ENCODE assay signal across 9 cellular contexts in the genomic region with DNA sequence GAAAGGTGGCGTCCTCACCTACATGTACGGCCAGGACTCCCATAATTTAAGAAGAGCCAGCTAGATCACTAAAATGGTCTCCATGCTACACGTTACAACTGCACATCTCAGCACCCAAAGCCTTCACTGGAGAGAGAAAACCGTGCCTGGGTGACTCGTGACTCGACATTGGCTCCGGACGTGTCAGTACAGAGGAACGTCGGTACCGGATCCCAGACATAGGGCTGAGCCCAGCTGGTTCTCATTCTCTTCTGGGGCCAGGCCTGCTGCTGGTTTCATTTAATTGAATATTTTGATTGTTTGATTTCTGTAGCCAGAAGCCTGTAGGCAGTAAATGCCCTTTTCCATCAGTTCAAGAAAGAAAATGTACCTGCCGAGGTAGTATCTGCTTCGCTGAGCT.
DNase-seq lines count a peak whose midpoint lies in the region; ATAC-seq and TF ChIP-seq lines count a peak whose summit lies in the region.
"Had no signal": no experiment of that assay in that cellular context is flagged by ENCODE, and none has a peak within 500 bp of the region (broad histone marks: within the 10 kb centered on the region; RNA-seq: fewer than 3 reads in every experiment).

No MANE protein-coding gene starts in this region.

- H3K79me2 ChIP-seq in H9 (ENCODE audit: insufficient read depth, low read length) (no peaks in the 10 kb centered on the region), mesendoderm (ENCODE audit: control insufficient read depth, insufficient read depth, low read length) (no peaks in the 10 kb centered on the region)

- TF ChIP-seq POLR2A in stomach (IDR thresholded peaks at IDR 0.05), result no peak

- intact Hi-C loops in stomach (cut with DNase I; ENCODE audit: low total_unique reads), result no loop called here

- H3K27me3 ChIP-seq in CD4-positive, CD25-positive, alpha-beta regulatory T cell (ENCODE audit: control insufficient read depth, insufficient read depth, low read length), result no peaks in the 10 kb centered on the region
- H3K27me3 ChIP-seq in H9 (ENCODE audit: insufficient read depth, low read length), result no peaks in the 10 kb centered on the region
- no peaks in the 10 kb centered on the region for H3K27me3 ChIP-seq in mesendoderm (ENCODE audit: insufficient read depth, low read length, poor library complexity)
- no peaks in the 10 kb centered on the region for H3K27me3 ChIP-seq in stomach

- H3K36me3 Mint-ChIP-seq in CD4-positive, CD25-positive, alpha-beta regulatory T cell, result peaks cover 7% of the 10 kb centered on the region
- peaks cover 10 to 16% (median 15%) of the 10 kb centered on the region in 3 experiments for H3K36me3 Mint-ChIP-seq in H9 (ENCODE audit: insufficient read depth in 1 of 3, low read depth in 3 of 3)
- H3K36me3 Mint-ChIP-seq in activated T-helper 17 cell treated with anti-CD3 and anti-CD28 coated beads, Interleukin-2, amount 50 U/mL, for 72 hours (ENCODE audit: low read depth), result no peaks in the 10 kb centered on the region
- peaks cover 0 to 13% (median 6%) of the 10 kb centered on the region in 3 donors for H3K36me3 Mint-ChIP-seq in immature natural killer cell

- no peak overlapping the region for H4K91ac ChIP-seq in H9 (ENCODE audit: insufficient read length, low read depth, low read length)

- H3K27ac ChIP-seq in CD4-positive, CD25-positive, alpha-beta regulatory T cell (ENCODE audit: insufficient read depth, low read length, poor library complexity, severe bottlenecking), result no peak overlapping the region
- no peak overlapping the region for H3K27ac ChIP-seq in H9 (ENCODE audit: insufficient read length, low read depth, low read length)
- no peak overlapping the region for H3K27ac ChIP-seq in mesendoderm (ENCODE audit: low read depth, low read length)
- peak overlapping the region in 1 of 5 donors; percentile 38 for H3K27ac ChIP-seq in stomach

- TF ChIP-seq EP300 in stomach (IDR thresholded peaks at IDR 0.05), result no peak

- peaks cover 11% of the 10 kb centered on the region for H3K27me3 Mint-ChIP-seq in CD4-positive, CD25-positive, alpha-beta regulatory T cell
- peaks cover 7% of the 10 kb centered on the region for H3K27me3 Mint-ChIP-seq in H9 (ENCODE audit: low read depth)
- no peaks in the 10 kb centered on the region for H3K27me3 Mint-ChIP-seq in activated T-helper 17 cell treated with anti-CD3 and anti-CD28 coated beads, Interleukin-2, amount 50 U/mL, for 72 hours
- peaks cover 4 to 6% (median 4%) of the 10 kb centered on the region in 3 donors for H3K27me3 Mint-ChIP-seq in immature natural killer cell (ENCODE audit: low read depth in 3 of 3)

- no peak overlapping the region for H3K14ac ChIP-seq in H9 (ENCODE audit: insufficient read depth, low read length)

- H2BK20ac ChIP-seq in H9 (ENCODE audit: low read depth, low read length, poor library complexity, severe bottlenecking), result no peak overlapping the region

- H3T11ph ChIP-seq in H9 (ENCODE audit: low read length), result no peak overlapping the region

- H3K4me3 ChIP-seq in CD4-positive, CD25-positive, alpha-beta regulatory T cell (ENCODE audit: low read depth, low read length), result peak overlapping the region; percentile 38
- H3K4me3 ChIP-seq in mesendoderm (ENCODE audit: low read length), result no peak overlapping the region
- no peak overlapping the region for H3K4me3 ChIP-seq in stomach
- H3K4me3 ChIP-seq: lung had no signal

- H2AK5ac ChIP-seq in H9 (ENCODE audit: insufficient read length, low read length) (no peak overlapping the region), mesendoderm (ENCODE audit: low read length) (no peak overlapping the region)

- no CpG with 5 or more reads among the region's 13 CpGs for WGBS in H9 (ENCODE audit: extremely low coverage, insufficient read length, low lambda C conversion rate)
- no CpG with 5 or more reads among the region's 13 CpGs for WGBS in mesendoderm (ENCODE audit: extremely low coverage, insufficient coverage, low lambda C conversion rate)
- WGBS in stomach, 5 donors, result 42 to 49% (median 48%) methylated on average over 13 of the region's 13 CpGs

- no peak overlapping the region for H2BK12ac ChIP-seq in H9 (ENCODE audit: insufficient read length, low read depth, low read length)

- H3K4me2 ChIP-seq in H9 (ENCODE audit: insufficient read depth, insufficient read length, low read length) (no peak overlapping the region), mesendoderm (ENCODE audit: low read length) (no peak overlapping the region)

- peak overlapping the region in 2 of 4 donors; percentile 31 to 62 for H3K4me3 Mint-ChIP-seq in CD4-positive, CD25-positive, alpha-beta regulatory T cell
- H3K4me3 Mint-ChIP-seq in H9 (no peak overlapping the region; a peak in 1 of 5 replicates), immature natural killer cell (peak overlapping the region in 2 of 5 donors; percentile 3 to 7)
- no peak overlapping the region for H3K4me3 Mint-ChIP-seq in activated T-helper 17 cell treated with anti-CD3 and anti-CD28 coated beads, Interleukin-2, amount 50 U/mL, for 72 hours

- TF ChIP-seq CTCF in H9 (conservative IDR thresholded peaks at IDR 0.05) (no peak), stomach (IDR thresholded peaks at IDR 0.05) (no peak)

- peaks cover 5 to 14% of the 10 kb centered on the region in 2 experiments for H3K9me3 ChIP-seq in CD4-positive, CD25-positive, alpha-beta regulatory T cell (ENCODE audit: control insufficient read depth in 2 of 2, low read length in 2 of 2)
- H3K9me3 ChIP-seq in H9 (ENCODE audit: control insufficient read depth, low read depth, low read length), result no peaks in the 10 kb centered on the region
- peaks cover 6 to 19% (median 13%) of the 10 kb centered on the region in 4 donors for H3K9me3 ChIP-seq in stomach

- no peak overlapping the region for H2BK120ac ChIP-seq in H9 (ENCODE audit: low read depth, low read length, poor library complexity, severe bottlenecking)
- no peak overlapping the region for H2BK120ac ChIP-seq in mesendoderm (ENCODE audit: low read depth, low read length)

- H3K23ac ChIP-seq in H9 (ENCODE audit: insufficient read length, low read depth, low read length), result no peak overlapping the region
- no peak overlapping the region for H3K23ac ChIP-seq in mesendoderm (ENCODE audit: low read length)

- no peak overlapping the region for H3K18ac ChIP-seq in H9 (ENCODE audit: insufficient read length, low read depth, low read length)
- no peak overlapping the region for H3K18ac ChIP-seq in mesendoderm (ENCODE audit: low read length)

- H3K4ac ChIP-seq in H9 (ENCODE audit: low read depth, low read length) (no peak overlapping the region), mesendoderm (ENCODE audit: low read depth, low read length) (no peak overlapping the region)

- H2BK15ac ChIP-seq in H9 (ENCODE audit: low read depth, low read length) (no peak overlapping the region), mesendoderm (replicated peaks; ENCODE audit: low read depth) (no peak overlapping the region)

- no peak for DNase-seq in CD4-positive, CD25-positive, alpha-beta regulatory T cell
- peak; percentile 37 for DNase-seq in H9
- DNase-seq in mesendoderm, result peak; percentile 42
- no peak for DNase-seq in immature natural killer cell
- DNase-seq in stomach, result no peak
- no peak for DNase-seq in RPMI8226

- H3K56ac ChIP-seq in H9 (ENCODE audit: insufficient read length, low read depth, low read length) (no peak overlapping the region), mesendoderm (ENCODE audit: low read length) (peak overlapping the region; percentile 67)

- H3K23me2 ChIP-seq in H9 (ENCODE audit: insufficient read length, low read depth, low read length, poor library complexity, severe bottlenecking), result no peaks in the 10 kb centered on the region

- H3K36me3 ChIP-seq in CD4-positive, CD25-positive, alpha-beta regulatory T cell (ENCODE audit: control insufficient read depth, insufficient read depth, low read length), result no peaks in the 10 kb centered on the region
- no peaks in the 10 kb centered on the region for H3K36me3 ChIP-seq in mesendoderm (ENCODE audit: control insufficient read depth, insufficient read depth, low read length)
- no peaks in the 10 kb centered on the region for H3K36me3 ChIP-seq in stomach

- H2AFZ ChIP-seq in H9 (ENCODE audit: low read length), result no peak overlapping the region

- no peaks in the 10 kb centered on the region for H3K79me1 ChIP-seq in H9 (ENCODE audit: insufficient read depth, low read depth, low read length, poor library complexity, severe bottlenecking)
- H3K79me1 ChIP-seq in mesendoderm (ENCODE audit: low read length), result no peaks in the 10 kb centered on the region

- no peak overlapping the region for H3K9ac ChIP-seq in H9 (ENCODE audit: extremely low read depth, insufficient read length, low read length)
- peak overlapping the region; percentile 40 for H3K9ac ChIP-seq in mesendoderm (ENCODE audit: low read length)

- H4K5ac ChIP-seq in H9 (ENCODE audit: insufficient read length, low read depth, low read length) (no peak overlapping the region), mesendoderm (ENCODE audit: low read length) (no peak overlapping the region)

- peaks cover 5% of the 10 kb centered on the region for H3K4me1 ChIP-seq in CD4-positive, CD25-positive, alpha-beta regulatory T cell (ENCODE audit: control insufficient read depth, insufficient read depth, low read length, poor library complexity, severe bottlenecking)
- H3K4me1 ChIP-seq in H9 (ENCODE audit: insufficient read depth, low read length), result no peaks in the 10 kb centered on the region; the same call in 1 of the 2 replicates
- no peaks in the 10 kb centered on the region for H3K4me1 ChIP-seq in mesendoderm (ENCODE audit: control insufficient read depth, low read depth, low read length)
- peaks cover 0 to 12% (median 4%) of the 10 kb centered on the region in 4 donors for H3K4me1 ChIP-seq in stomach

- peak overlapping the region; percentile 21 to 59 (median 48) for H3K27ac Mint-ChIP-seq in CD4-positive, CD25-positive, alpha-beta regulatory T cell
- H3K27ac Mint-ChIP-seq in H9 (peak overlapping the region in 2 of 3 experiments; percentile 32 to 36; a peak in 2 of 7 replicates), immature natural killer cell (peak overlapping the region in 1 of 6 donors; percentile 5)
- H3K27ac Mint-ChIP-seq in activated T-helper 17 cell treated with anti-CD3 and anti-CD28 coated beads, Interleukin-2, amount 50 U/mL, for 72 hours, result no peak overlapping the region

- no peak overlapping the region for H4K8ac ChIP-seq in H9 (replicated peaks; ENCODE audit: insufficient read length, low read depth, low read length)
- H4K8ac ChIP-seq in mesendoderm (ENCODE audit: low read depth, low read length), result no peak overlapping the region

- H3K9me3 Mint-ChIP-seq in CD4-positive, CD25-positive, alpha-beta regulatory T cell, result peaks cover 0 to 16% (median 4%) of the 10 kb centered on the region in 7 donors
- H3K9me3 Mint-ChIP-seq in H9 (peaks cover 24 to 25% of the 10 kb centered on the region in 2 experiments), immature natural killer cell (peaks cover 4 to 9% (median 8%) of the 10 kb centered on the region in 6 donors)
- peaks cover 7% of the 10 kb centered on the region for H3K9me3 Mint-ChIP-seq in activated T-helper 17 cell treated with anti-CD3 and anti-CD28 coated beads, Interleukin-2, amount 50 U/mL, for 72 hours

- peak in 1 of 2 donors; percentile 17 for ATAC-seq in CD4-positive, CD25-positive, alpha-beta regulatory T cell (ENCODE audit: low read depth in 2 of 2)
- ATAC-seq in activated T-helper 17 cell treated with anti-CD3 and anti-CD28 coated beads, Interleukin-2, amount 50 U/mL, for 72 hours (replicated peaks), result peak; percentile 12
- ATAC-seq in GM21390 (IDR thresholded peaks at IDR 0.05; ENCODE audit: unreplicated experiment), result no peak

- no peaks in the 10 kb centered on the region for H4K20me1 ChIP-seq in H9 (ENCODE audit: control insufficient read depth, insufficient read depth, insufficient read length)

- H3K4me1 Mint-ChIP-seq in CD4-positive, CD25-positive, alpha-beta regulatory T cell, result peaks cover 5 to 29% (median 9%) of the 10 kb centered on the region in 4 donors
- peaks cover 12 to 18% of the 10 kb centered on the region in 2 experiments; a peak in 3 of 4 replicates for H3K4me1 Mint-ChIP-seq in H9
- no peaks in the 10 kb centered on the region for H3K4me1 Mint-ChIP-seq in activated T-helper 17 cell treated with anti-CD3 and anti-CD28 coated beads, Interleukin-2, amount 50 U/mL, for 72 hours
- H3K4me1 Mint-ChIP-seq in immature natural killer cell, result peaks cover 5 to 11% of the 10 kb centered on the region in 2 donors

- H2BK5ac ChIP-seq in H9 (ENCODE audit: insufficient read length, low read length) (no peak overlapping the region), mesendoderm (ENCODE audit: low read length) (peak overlapping the region; percentile 17)

Comparison
In these comparisons a context has a peak if more than half of its experiments do, and no peak if none do; other contexts are left out.
1. DNase-seq: peak in H9 (single experiment) and mesendoderm (single experiment); none in CD4-positive, CD25-positive, alpha-beta regulatory T cell (0 of 3), immature natural killer cell (0 of 3), stomach (single experiment) and RPMI8226 (single experiment).